21 cellular contexts compared by ENCODE assay signal in genomic region chr18:79546781-79547272, GRCh38.
DNase-seq lines count a peak whose midpoint lies in the region; ATAC-seq, FAIRE-seq and TF ChIP-seq lines count a peak whose summit lies in the region.
"Had no signal": no experiment of that assay in that cellular context is flagged by ENCODE, and none has a peak within 500 bp of the region (broad histone marks: within the 10 kb centered on the region; RNA-seq: fewer than 3 reads in every experiment).

No MANE protein-coding gene starts in this region.

- peaks cover 3% of the 10 kb centered on the region for H3K79me1 ChIP-seq in neuronal stem cell (ENCODE audit: low read depth, low read length)

- no peak for FAIRE-seq in urothelium cell line (lab: Jason Lieb, UNC)
- FAIRE-seq: A549, GM19239, H1 had no signal

- no peak overlapping the region for H2BK15ac ChIP-seq in neuronal stem cell (ENCODE audit: low read length)

- ATAC-seq in Right ventricle myocardium inferior = no peak
- ATAC-seq: activated CD8-positive, alpha-beta T cell treated with anti-CD3 and anti-CD28 coated beads, Interleukin-2, amount 10 ng/mL, durations not matched to agents 7 days and 5 days; activated T-cell treated with anti-CD3 and anti-CD28 coated beads, Interleukin-2, amount 50 U/mL, for 72 hours; gastrocnemius medialis had no signal

- H2BK5ac ChIP-seq in neuronal stem cell (ENCODE audit: low read length) = no peak overlapping the region

- H3K23ac ChIP-seq in neuronal stem cell (ENCODE audit: low read depth, low read length, poor library complexity) = peak overlapping the region; percentile 34

- no peak overlapping the region for H3K9ac ChIP-seq in neuronal stem cell (ENCODE audit: low read depth, low read length, poor library complexity)
- H3K9ac ChIP-seq: parathyroid adenoma had no signal

- H3K27ac ChIP-seq in hepatocyte = peak overlapping the region; percentile 55
- H3K27ac ChIP-seq in neuronal stem cell (replicated peaks; ENCODE audit: low read length) = no peak overlapping the region
- H3K27ac ChIP-seq: A549, gastrocnemius medialis, parathyroid adenoma, SK-N-MC had no signal

- H2AK5ac ChIP-seq in neuronal stem cell (ENCODE audit: low read depth, low read length) = peak overlapping the region; percentile 88

- peak overlapping the region; percentile 90 for H3K14ac ChIP-seq in neuronal stem cell (ENCODE audit: low read length)

- H4K91ac ChIP-seq in neuronal stem cell (ENCODE audit: low read depth, low read length, poor library complexity) = no peak overlapping the region

- no peak overlapping the region for H2AFZ ChIP-seq in hepatocyte
- no peak overlapping the region for H2AFZ ChIP-seq in neuronal stem cell (ENCODE audit: low read length)
- H2AFZ ChIP-seq: parathyroid adenoma had no signal

- no peak overlapping the region for H4K8ac ChIP-seq in neuronal stem cell (ENCODE audit: low read depth, low read length)

- TF ChIP-seq CTCF in hepatocyte (IDR thresholded peaks at IDR 0.05; ENCODE audit: poor library complexity) = no peak

- no peak overlapping the region for H2BK120ac ChIP-seq in neuronal stem cell (ENCODE audit: low read depth, low read length)

- H3K4me2 ChIP-seq in hepatocyte (no peak overlapping the region), neuronal stem cell (ENCODE audit: insufficient read depth, low read length, poor library complexity, severe bottlenecking) (no peak overlapping the region)
- H3K4me2 ChIP-seq: A549 had no signal

- H3K4me1 ChIP-seq in hepatocyte (ENCODE audit: insufficient read depth) (no peaks in the 10 kb centered on the region), neuronal stem cell (ENCODE audit: control insufficient read depth in 2 of 2, insufficient read depth in 1 of 2, low read depth in 1 of 2, low read length in 2 of 2) (peaks cover 0 to 5% of the 10 kb centered on the region in 2 donors)
- H3K4me1 ChIP-seq: A549, gastrocnemius medialis, parathyroid adenoma had no signal

- peak overlapping the region; percentile 76 for H3K4ac ChIP-seq in neuronal stem cell (ENCODE audit: low read length)

- H3K79me2 ChIP-seq in hepatocyte = no peaks in the 10 kb centered on the region
- H3K79me2 ChIP-seq: parathyroid adenoma had no signal

- H3K4me3 ChIP-seq in hepatocyte = no peak overlapping the region
- no peak overlapping the region for H3K4me3 ChIP-seq in neuronal stem cell (ENCODE audit: low read length in 2 of 2)
- H3K4me3 ChIP-seq in MG63 = no peak overlapping the region
- H3K4me3 ChIP-seq: A549, gastrocnemius medialis, SK-N-MC had no signal

- DNase-seq in cardiac septum (ENCODE audit: low spot score) = peak; percentile 72
- DNase-seq in Right ventricle myocardium inferior (ENCODE audit: missing footprints) = no peak
- DNase-seq in hepatocyte (ENCODE audit: low spot score) = no peak
- no peak for DNase-seq in neuronal stem cell (ENCODE audit: low spot score)
- DNase-seq in urothelium cell line (ENCODE audit: low spot score) = peak; percentile 41
- no peak for DNase-seq in NCI-H187 treated with DMSO at 0.1 percent for 48 hours (lab: John Stamatoyannopoulos, UW)
- no peak for DNase-seq in NCI-H1694 treated with DMSO at 0.1 percent for 48 hours (lab: John Stamatoyannopoulos, UW)
- DNase-seq in MG63 = no peak
- DNase-seq: activated CD8-positive, alpha-beta T cell treated with anti-CD3 and anti-CD28 coated beads, Interleukin-2, amount 10 ng/mL, durations not matched to agents 7 days and 5 days; activated naive CD8-positive, alpha-beta T cell treated with anti-CD3 and anti-CD28 coated beads for 36 hours; activated T-cell treated with anti-CD3 and anti-CD28 coated beads, Interleukin-2, amount 50 U/mL, for 72 hours; gastrocnemius medialis; NCI-H1436; NCI-H2171 treated with DMSO at 0.1 percent for 48 hours; NCI-H82; stimulated activated CD4-positive, alpha-beta T cell treated with anti-CD3 and anti-CD28 coated beads, Interleukin-4, amount 100 ng/mL, for 24 hours had no signal

- H3K9me3 ChIP-seq in hepatocyte (ENCODE audit: low read depth) = no peaks in the 10 kb centered on the region
- H3K9me3 ChIP-seq in neuronal stem cell (replicated peaks in 1 of 2; ENCODE audit: control insufficient read depth in 2 of 2, insufficient read depth in 1 of 2, low read depth in 1 of 2, low read length in 2 of 2) = peaks cover 0 to 4% of the 10 kb centered on the region in 2 donors
- H3K9me3 ChIP-seq in MG63 = no peaks in the 10 kb centered on the region
- H3K9me3 ChIP-seq: A549, gastrocnemius medialis had no signal

- H2BK12ac ChIP-seq in neuronal stem cell (ENCODE audit: low read length) = no peak overlapping the region

- H3K18ac ChIP-seq in neuronal stem cell (ENCODE audit: low read length) = peak overlapping the region; percentile 64

- no peaks in the 10 kb centered on the region for H4K20me1 ChIP-seq in hepatocyte (ENCODE audit: insufficient read depth, poor library complexity, severe bottlenecking)

- intact Hi-C loops in cardiac septum (cut with DNase I) = no loop called here
- intact Hi-C loops in Right ventricle myocardium inferior (cut with DNase I) = no loop called here

- H3K9me2 ChIP-seq in hepatocyte (replicated peaks; ENCODE audit: insufficient read depth) = no peaks in the 10 kb centered on the region

- H3K36me3 ChIP-seq in hepatocyte (replicated peaks; ENCODE audit: insufficient read depth, low read depth) (no peaks in the 10 kb centered on the region), neuronal stem cell (replicated peaks in 1 of 2; ENCODE audit: control insufficient read depth in 2 of 2, insufficient read depth in 2 of 2, low read length in 2 of 2) (no peaks in the 10 kb centered on the region), MG63 (no peaks in the 10 kb centered on the region)
- H3K36me3 ChIP-seq: gastrocnemius medialis had no signal

- H3K27me3 ChIP-seq in hepatocyte = no peaks in the 10 kb centered on the region
- H3K27me3 ChIP-seq in neuronal stem cell (ENCODE audit: control insufficient read depth in 3 of 3, insufficient read depth in 3 of 3, low read depth in 1 of 3, low read length in 3 of 3) = no peaks in the 10 kb centered on the region
- H3K27me3 ChIP-seq in MG63 = no peaks in the 10 kb centered on the region
- H3K27me3 ChIP-seq: gastrocnemius medialis had no signal

- WGBS in hepatocyte (ENCODE audit: low lambda C conversion rate, missing lambda C conversion rate) = 74% methylated on average over 23 of the region's 23 CpGs
- WGBS in neuronal stem cell (ENCODE audit: extremely low coverage in 2 of 2, insufficient read length in 2 of 2, insufficient replicate concordance in 1 of 2), 2 donors = no CpG with 5 or more reads among the region's 23 CpGs

Comparison
In these comparisons a context has a peak if more than half of its experiments do, and no peak if none do; other contexts are left out.
1. DNase-seq: peak in cardiac septum (single experiment) and urothelium cell line (single experiment); none in Right ventricle myocardium inferior (single experiment), hepatocyte (single experiment), neuronal stem cell (single experiment), NCI-H187 treated with DMSO at 0.1 percent for 48 hours (single experiment), NCI-H1694 treated with DMSO at 0.1 percent for 48 hours (single experiment) and MG63 (single experiment).